Comparison of ENCODE assay signal across 18 cellular contexts in genomic region chr10:46217749-46218453, GRCh38.
A peak's percentile ranks its signal among the peaks of the same experiment; 100 is the strongest.
DNase-seq lines count a peak whose midpoint lies in the region; ATAC-seq and TF ChIP-seq lines count a peak whose summit lies in the region.
"Had no signal": no experiment of that assay in that cellular context is flagged by ENCODE, and none has a peak within 500 bp of the region (broad histone marks: within the 10 kb centered on the region; RNA-seq: fewer than 3 reads in every experiment).

No MANE protein-coding gene starts in this region.

- no peak for DNase-seq in activated CD4-positive, alpha-beta T cell treated with anti-CD3 and anti-CD28 coated beads for 36 hours
- no peak for DNase-seq in activated CD4-positive, alpha-beta T cell treated with anti-CD3 and anti-CD28 coated beads, Interleukin-2, amount 50 U/mL, for 4 hours
- DNase-seq in GM03348 (ENCODE audit: low spot score) (peak; percentile 2), naive B cell (no peak), erythroblast (lab: John Stamatoyannopoulos, UW) (no peak), superior temporal gyrus (ENCODE audit: extremely low spot score) (no peak), SIG-M5 (lab: John Stamatoyannopoulos, UW) (no peak)
- no peak for DNase-seq in activated CD8-positive, alpha-beta T cell treated with anti-CD3 and anti-CD28 coated beads for 36 hours
- DNase-seq: 8988T; activated CD4-positive, CD25-positive, alpha-beta regulatory T cell treated with anti-CD3 and anti-CD28 coated beads, Interleukin-2, amount 50 U/mL, for 72 hours; activated naive CD4-positive, alpha-beta T cell treated with anti-CD3 and anti-CD28 coated beads for 36 hours; endodermal cell; heart right ventricle; NCI-H1694; NCI-H774; stimulated activated CD4-positive, alpha-beta T cell treated with anti-CD3 and anti-CD28 coated beads, Interleukin-1b, Interleukin-23, amount 100 ng/mL, for 48 hours; T-helper 9 cell had no signal

- no peak for ATAC-seq in activated CD4-positive, alpha-beta T cell treated with anti-CD3 and anti-CD28 coated beads for 36 hours
- no peak for ATAC-seq in activated CD8-positive, alpha-beta T cell treated with anti-CD3 and anti-CD28 coated beads for 36 hours
- ATAC-seq in naive B cell (ENCODE audit: low read depth in 2 of 2) = no peak
- ATAC-seq: heart right ventricle had no signal

- H3K27ac Mint-ChIP-seq in activated CD4-positive, alpha-beta T cell treated with anti-CD3 and anti-CD28 coated beads for 36 hours = peak overlapping the region; percentile 22
- H3K27ac Mint-ChIP-seq in activated CD8-positive, alpha-beta T cell treated with anti-CD3 and anti-CD28 coated beads for 36 hours = peak overlapping the region; percentile 19
- peak overlapping the region in 4 of 6 donors; percentile 2 to 94 (median 10) for H3K27ac Mint-ChIP-seq in naive B cell
- H3K27ac Mint-ChIP-seq: activated naive CD4-positive, alpha-beta T cell treated with anti-CD3 and anti-CD28 coated beads for 36 hours; B cell; endodermal cell had no signal

- no peaks in the 10 kb centered on the region for H3K9me3 Mint-ChIP-seq in activated CD4-positive, alpha-beta T cell treated with anti-CD3 and anti-CD28 coated beads for 36 hours (ENCODE audit: low read depth)
- no peaks in the 10 kb centered on the region for H3K9me3 Mint-ChIP-seq in activated CD8-positive, alpha-beta T cell treated with anti-CD3 and anti-CD28 coated beads for 36 hours
- no peaks in the 10 kb centered on the region for H3K9me3 Mint-ChIP-seq in naive B cell
- H3K9me3 Mint-ChIP-seq: activated naive CD4-positive, alpha-beta T cell treated with anti-CD3 and anti-CD28 coated beads for 36 hours; endodermal cell had no signal

- intact Hi-C loops in activated CD4-positive, alpha-beta T cell treated with anti-CD3 and anti-CD28 coated beads for 36 hours (cut with DNase I, micrococcal nuclease) = no loop called here
- intact Hi-C loops in activated CD8-positive, alpha-beta T cell treated with anti-CD3 and anti-CD28 coated beads for 36 hours (cut with micrococcal nuclease) = no loop called here

- H3K36me3 Mint-ChIP-seq in activated CD4-positive, alpha-beta T cell treated with anti-CD3 and anti-CD28 coated beads for 36 hours (ENCODE audit: low read depth) = peaks cover 6% of the 10 kb centered on the region
- peaks cover 2% of the 10 kb centered on the region for H3K36me3 Mint-ChIP-seq in activated CD8-positive, alpha-beta T cell treated with anti-CD3 and anti-CD28 coated beads for 36 hours (ENCODE audit: low read depth)
- H3K36me3 Mint-ChIP-seq in naive B cell = peaks cover 3 to 10% of the 10 kb centered on the region in 2 donors

- H3K4me3 Mint-ChIP-seq in activated CD4-positive, alpha-beta T cell treated with anti-CD3 and anti-CD28 coated beads for 36 hours = no peak overlapping the region
- no peak overlapping the region for H3K4me3 Mint-ChIP-seq in activated CD8-positive, alpha-beta T cell treated with anti-CD3 and anti-CD28 coated beads for 36 hours
- H3K4me3 Mint-ChIP-seq in naive B cell = no peak overlapping the region
- H3K4me3 Mint-ChIP-seq: activated naive CD4-positive, alpha-beta T cell treated with anti-CD3 and anti-CD28 coated beads for 36 hours; B cell; endodermal cell had no signal

- POLR2A ChIA-PET in activated CD4-positive, alpha-beta T cell treated with anti-CD3 and anti-CD28 coated beads for 36 hours (lab: Charles Lee) = no interaction called here
- POLR2A ChIA-PET in activated CD8-positive, alpha-beta T cell treated with anti-CD3 and anti-CD28 coated beads for 36 hours (lab: Charles Lee) = interaction anchor here (0.5 kb wide), 1 partner anchor 14 kb away, joined by 3 read pairs; no protein-coding TSS in a partner anchor

- CTCF ChIA-PET in activated CD4-positive, alpha-beta T cell treated with anti-CD3 and anti-CD28 coated beads for 36 hours (lab: Charles Lee) = interaction anchor here (3.0 kb wide), 1 partner anchor 11 kb away, joined by 18 read pairs; no protein-coding TSS in a partner anchor
- CTCF ChIA-PET in activated CD8-positive, alpha-beta T cell treated with anti-CD3 and anti-CD28 coated beads for 36 hours (lab: Charles Lee) = interaction anchor here (3.6 kb wide), 1 partner anchor 11 kb away, joined by 16 read pairs; no protein-coding TSS in a partner anchor

- H3K4me1 Mint-ChIP-seq in activated CD4-positive, alpha-beta T cell treated with anti-CD3 and anti-CD28 coated beads for 36 hours = no peaks in the 10 kb centered on the region
- H3K4me1 Mint-ChIP-seq in activated CD8-positive, alpha-beta T cell treated with anti-CD3 and anti-CD28 coated beads for 36 hours (ENCODE audit: low read depth) = peaks cover 8% of the 10 kb centered on the region
- peaks cover 3 to 15% (median 5%) of the 10 kb centered on the region in 3 donors for H3K4me1 Mint-ChIP-seq in naive B cell
- H3K4me1 Mint-ChIP-seq: B cell, endodermal cell had no signal

- TF ChIP-seq CTCF in activated CD8-positive, alpha-beta T cell treated with anti-CD3 and anti-CD28 coated beads for 36 hours (IDR thresholded peaks at IDR 0.05) = no peak

- no peaks in the 10 kb centered on the region for H3K27me3 Mint-ChIP-seq in activated CD4-positive, alpha-beta T cell treated with anti-CD3 and anti-CD28 coated beads for 36 hours
- H3K27me3 Mint-ChIP-seq in activated CD8-positive, alpha-beta T cell treated with anti-CD3 and anti-CD28 coated beads for 36 hours = no peaks in the 10 kb centered on the region
- peaks cover 0 to 9% (median 0%) of the 10 kb centered on the region in 3 donors for H3K27me3 Mint-ChIP-seq in naive B cell

- no peak for TF ChIP-seq POLR2A in erythroblast (IDR thresholded peaks at IDR 0.05; ENCODE audit: low read length)
